Comparison of ENCODE assay signal across 28 cellular contexts in the genomic region with DNA sequence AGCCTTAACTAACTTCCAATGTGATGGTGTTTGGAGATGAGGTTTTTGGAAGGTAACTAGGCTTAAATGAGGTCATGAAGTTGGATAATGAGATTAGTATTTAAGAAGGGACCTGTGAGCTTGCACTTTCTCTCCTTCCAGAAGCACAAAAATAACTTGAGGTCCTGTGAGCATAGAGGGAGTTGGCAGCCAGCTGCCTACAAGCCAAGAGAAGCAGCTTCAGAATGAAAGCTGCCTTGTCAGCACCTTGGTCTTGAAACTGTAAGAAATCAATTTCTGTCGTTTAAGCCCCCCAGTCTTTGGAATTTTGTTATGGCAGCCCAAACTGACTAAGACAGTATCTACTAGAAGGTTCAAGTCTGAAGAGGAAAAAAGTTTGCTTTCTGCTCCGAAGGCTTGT.
"Had no signal": no experiment of that assay in that cellular context is flagged by ENCODE, and none has a peak within 500 bp of the region (broad histone marks: within the 10 kb centered on the region; RNA-seq: fewer than 3 reads in every experiment).

No MANE protein-coding gene starts in this region.

- H3K36me3 ChIP-seq: MG63, SJCRH30 had no signal

- H3K9me3 ChIP-seq: MG63, SJCRH30 had no signal

- H3K27me3 Mint-ChIP-seq: activated B cell treated with CpG ODN at 0.5 μM for 24 hours; activated CD4-positive, alpha-beta T cell treated with anti-CD3 and anti-CD28 coated beads, Interleukin-2, amount 10 ng/mL, durations not matched to agents 24 days and 14 days; activated CD8-positive, alpha-beta memory T cell treated with anti-CD3 and anti-CD28 coated beads, Interleukin-2, amount 10 ng/mL, durations not matched to agents 7 days and 5 days; activated naive CD8-positive, alpha-beta T cell; activated T-helper 17 cell treated with anti-CD3 and anti-CD28 coated beads, Interleukin-2, amount 50 U/mL, for 72 hours had no signal

- H3K27me3 ChIP-seq: MG63, SJCRH30 had no signal

- H3K4me1 Mint-ChIP-seq: activated B cell treated with CpG ODN at 0.5 μM for 24 hours; activated CD4-positive, alpha-beta T cell treated with anti-CD3 and anti-CD28 coated beads, Interleukin-2, amount 10 ng/mL, durations not matched to agents 24 days and 14 days; activated CD8-positive, alpha-beta memory T cell treated with anti-CD3 and anti-CD28 coated beads, Interleukin-2, amount 10 ng/mL, durations not matched to agents 7 days and 5 days; activated T-helper 17 cell treated with anti-CD3 and anti-CD28 coated beads, Interleukin-2, amount 50 U/mL, for 72 hours had no signal

- DNase-seq: activated B cell treated with CpG ODN at 0.5 μM for 24 hours; activated CD4-positive, alpha-beta T cell treated with anti-CD3 and anti-CD28 coated beads for 1 hour; activated CD4-positive, alpha-beta T cell treated with anti-CD3 and anti-CD28 coated beads, Interleukin-2, amount 10 ng/mL, durations not matched to agents 24 days and 14 days; activated CD4-positive, alpha-beta T cell treated with anti-CD3 and anti-CD28 coated beads, Interleukin-2, amount 50 U/mL, for 48 hours; activated CD8-positive, alpha-beta memory T cell treated with anti-CD3 and anti-CD28 coated beads, Interleukin-2, amount 10 ng/mL, durations not matched to agents 7 days and 5 days; activated gamma-delta T cell; activated naive CD4-positive, alpha-beta T cell treated with anti-CD3 and anti-CD28 coated beads for 36 hours; activated T-cell treated with anti-CD3 and anti-CD28 coated beads, Interleukin-2, amount 50 U/mL, for 4 hours; central memory CD4-positive, alpha-beta T cell; KG1; MG63; NCI-H1105 treated with DMSO at 0.1 percent for 48 hours; NCI-H1436 treated with DMSO at 0.1 percent for 48 hours; NCI-H187; NCI-H2081; NCI-H510A treated with DMSO at 0.1 percent for 48 hours; NCI-H748 treated with DMSO at 0.1 percent for 48 hours; NK-92 treated with Interleukin-12 subunit alpha and Interleukin-12 subunit beta, amount 100 ng/mL, for 24 hours; OCI-M1; Right ventricle myocardium superior; SJCRH30; SW 1271 had no signal

- H3K9me3 Mint-ChIP-seq: activated B cell treated with CpG ODN at 0.5 μM for 24 hours; activated CD4-positive, alpha-beta T cell treated with anti-CD3 and anti-CD28 coated beads, Interleukin-2, amount 10 ng/mL, durations not matched to agents 24 days and 14 days; activated T-cell treated with anti-CD3 and anti-CD28 coated beads, Interleukin-2, amount 50 U/mL, for 4 hours had no signal

- H3K27ac ChIP-seq: coronary artery, RWPE1, SJCRH30 had no signal

- H3K27ac Mint-ChIP-seq: activated B cell treated with CpG ODN at 0.5 μM for 24 hours; activated CD4-positive, alpha-beta T cell treated with anti-CD3 and anti-CD28 coated beads, Interleukin-2, amount 10 ng/mL, durations not matched to agents 24 days and 14 days; activated CD8-positive, alpha-beta memory T cell treated with anti-CD3 and anti-CD28 coated beads, Interleukin-2, amount 10 ng/mL, durations not matched to agents 7 days and 5 days; activated naive CD4-positive, alpha-beta T cell treated with anti-CD3 and anti-CD28 coated beads for 36 hours; activated naive CD8-positive, alpha-beta T cell; activated T-helper 17 cell treated with anti-CD3 and anti-CD28 coated beads, Interleukin-2, amount 50 U/mL, for 72 hours had no signal

- H3K4me3 Mint-ChIP-seq: activated B cell treated with CpG ODN at 0.5 μM for 24 hours; activated CD4-positive, alpha-beta T cell treated with anti-CD3 and anti-CD28 coated beads, Interleukin-2, amount 10 ng/mL, durations not matched to agents 24 days and 14 days; activated CD8-positive, alpha-beta memory T cell treated with anti-CD3 and anti-CD28 coated beads, Interleukin-2, amount 10 ng/mL, durations not matched to agents 7 days and 5 days; activated naive CD4-positive, alpha-beta T cell treated with anti-CD3 and anti-CD28 coated beads for 36 hours; activated naive CD8-positive, alpha-beta T cell; activated T-cell treated with anti-CD3 and anti-CD28 coated beads, Interleukin-2, amount 50 U/mL, for 4 hours; activated T-helper 17 cell treated with anti-CD3 and anti-CD28 coated beads, Interleukin-2, amount 50 U/mL, for 72 hours had no signal

- H3K4me3 ChIP-seq: coronary artery, MG63, SJCRH30 had no signal

- H3K4me1 ChIP-seq: SJCRH30 had no signal

- H3K36me3 Mint-ChIP-seq: activated CD8-positive, alpha-beta memory T cell treated with anti-CD3 and anti-CD28 coated beads, Interleukin-2, amount 10 ng/mL, durations not matched to agents 7 days and 5 days; activated naive CD8-positive, alpha-beta T cell had no signal

- ATAC-seq: activated CD8-positive, alpha-beta memory T cell treated with anti-CD3 and anti-CD28 coated beads, Interleukin-2, amount 10 ng/mL, durations not matched to agents 7 days and 5 days; activated T-cell treated with anti-CD3 and anti-CD28 coated beads, Interleukin-2, amount 50 U/mL, for 4 hours; activated T-helper 17 cell treated with anti-CD3 and anti-CD28 coated beads, Interleukin-2, amount 50 U/mL, for 72 hours; Panc1; SK-N-SH treated with all-trans-retinoic acid at 6 μM for 48 hours had no signal
